In the genomic region with DNA sequence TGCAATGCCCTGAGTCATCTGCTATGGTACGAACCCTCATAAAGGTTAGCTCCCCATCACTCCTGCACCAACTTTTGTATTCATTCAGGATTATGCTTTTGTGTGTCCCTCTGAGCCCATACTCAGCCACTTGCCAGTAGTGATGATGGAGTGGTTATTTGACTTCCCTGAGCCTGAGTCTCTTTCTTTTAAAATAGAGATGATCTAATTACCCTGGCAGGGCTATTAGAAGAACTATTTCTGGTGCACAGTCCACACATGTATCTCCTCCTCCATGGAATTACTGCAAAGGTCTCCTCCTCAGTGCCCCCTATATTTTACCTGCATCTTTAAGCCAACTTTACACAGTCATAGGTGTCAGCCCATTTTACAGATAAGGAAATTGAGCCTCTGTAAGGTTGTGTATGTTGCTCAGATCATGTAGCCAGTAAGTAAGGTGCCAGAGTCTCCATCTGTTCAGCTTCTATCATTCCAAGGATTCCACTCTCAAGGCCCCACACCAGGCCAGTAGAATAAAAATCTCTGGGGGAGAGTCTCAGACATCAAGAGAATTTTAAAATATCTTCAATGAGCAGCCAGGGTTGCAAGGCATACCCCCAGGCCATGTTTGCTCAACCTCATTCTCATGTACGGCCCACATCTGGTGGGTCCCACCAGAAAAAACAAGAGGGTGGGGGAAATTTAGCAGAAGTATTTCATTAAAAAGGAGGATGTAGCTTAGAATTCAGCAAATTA, we compare ENCODE assay signal across 27 cellular contexts.
A peak's percentile ranks its signal among the peaks of the same experiment; 100 is the strongest.
DNase-seq lines count a peak whose midpoint lies in the region; ATAC-seq, FAIRE-seq and TF ChIP-seq lines count a peak whose summit lies in the region.
"Had no signal": no experiment of that assay in that cellular context is flagged by ENCODE, and none has a peak within 500 bp of the region (broad histone marks: within the 10 kb centered on the region; RNA-seq: fewer than 3 reads in every experiment).

No MANE protein-coding gene starts in this region.

- intact Hi-C loops in Right ventricle myocardium inferior (cut with DNase I), result no loop called here
- intact Hi-C loops in naive thymus-derived CD4-positive, alpha-beta T cell (cut with micrococcal nuclease), result no loop called here
- intact Hi-C loops in Calu3 (cut with micrococcal nuclease; ENCODE audit: unreplicated experiment), result no loop called here

- peak; percentile 60 for ATAC-seq in Right ventricle myocardium inferior
- no peak for ATAC-seq in naive thymus-derived CD4-positive, alpha-beta T cell
- ATAC-seq: CD8-positive, alpha-beta T cell; GM12878 had no signal

- POLR2A ChIA-PET in naive thymus-derived CD4-positive, alpha-beta T cell (lab: Charles Lee), result no interaction called here

- peaks cover 0 to 3% of the 10 kb centered on the region in 2 donors for H3K4me1 ChIP-seq in right atrium auricular region
- H3K4me1 ChIP-seq in naive thymus-derived CD4-positive, alpha-beta T cell (ENCODE audit: control insufficient read depth in 2 of 2, insufficient read depth in 2 of 2, low read length in 2 of 2), result no peaks in the 10 kb centered on the region
- H3K4me1 ChIP-seq: Peyer's patch had no signal

- DNase-seq in Right ventricle myocardium inferior (ENCODE audit: missing footprints) (no peak), right atrium auricular region (ENCODE audit: low spot score) (no peak), myocyte (ENCODE audit: low read depth) (peak; percentile 75), pons (ENCODE audit: low spot score) (no peak), chondrocyte (ENCODE audit: low spot score) (no peak), Calu3 (no peak)
- no peak for DNase-seq in naive thymus-derived CD4-positive, alpha-beta T cell
- DNase-seq: ACHN; AML-193; C1 segment of cervical spinal cord; CD8-positive, alpha-beta T cell; DMS53; GM23248; HFFc6; Kasumi-1; NCI-H1694; NCI-H2081; NCI-H2171 treated with DMSO at 0.1 percent for 48 hours; NCI-H524 treated with DMSO at 0.1 percent for 48 hours; NCI-H82; Peyer's patch; SHP77 treated with DMSO at 0.1 percent for 48 hours had no signal

- peaks cover 7% of the 10 kb centered on the region for H3K4me1 Mint-ChIP-seq in chondrocyte (ENCODE audit: low read depth)
- H3K4me1 Mint-ChIP-seq in naive thymus-derived CD4-positive, alpha-beta T cell, result no peaks in the 10 kb centered on the region
- no peaks in the 10 kb centered on the region for H3K4me1 Mint-ChIP-seq in Calu3 (ENCODE audit: low read depth, unreplicated experiment)
- H3K4me1 Mint-ChIP-seq: H9 had no signal

- H3K4me3 Mint-ChIP-seq in chondrocyte (ENCODE audit: unreplicated experiment), result no peak overlapping the region
- H3K4me3 Mint-ChIP-seq in naive thymus-derived CD4-positive, alpha-beta T cell, result no peak overlapping the region
- no peak overlapping the region for H3K4me3 Mint-ChIP-seq in Calu3 (ENCODE audit: low read depth, unreplicated experiment)
- H3K4me3 Mint-ChIP-seq: CD8-positive, alpha-beta T cell; H9; HFFc6 had no signal

- FAIRE-seq in endometrium (lab: Jason Lieb, UNC), result peak; percentile 79
- FAIRE-seq: GM12878 had no signal

- H3K9me3 Mint-ChIP-seq in chondrocyte (ENCODE audit: low read depth), result no peaks in the 10 kb centered on the region
- no peaks in the 10 kb centered on the region for H3K9me3 Mint-ChIP-seq in naive thymus-derived CD4-positive, alpha-beta T cell
- no peaks in the 10 kb centered on the region for H3K9me3 Mint-ChIP-seq in Calu3 (ENCODE audit: low read depth, unreplicated experiment)
- H3K9me3 Mint-ChIP-seq: CD8-positive, alpha-beta T cell; H9 had no signal

- no peaks in the 10 kb centered on the region for H3K9me3 ChIP-seq in right atrium auricular region
- no peaks in the 10 kb centered on the region for H3K9me3 ChIP-seq in naive thymus-derived CD4-positive, alpha-beta T cell (ENCODE audit: control insufficient read depth in 2 of 3, low read length in 3 of 3)
- H3K9me3 ChIP-seq: Peyer's patch had no signal

- H3K27me3 ChIP-seq in right atrium auricular region, result no peaks in the 10 kb centered on the region
- no peaks in the 10 kb centered on the region for H3K27me3 ChIP-seq in naive thymus-derived CD4-positive, alpha-beta T cell (ENCODE audit: control insufficient read depth in 2 of 2, insufficient read depth in 2 of 2, low read length in 2 of 2)
- H3K27me3 ChIP-seq: Peyer's patch had no signal

- H3K36me3 ChIP-seq in right atrium auricular region, result no peaks in the 10 kb centered on the region
- no peaks in the 10 kb centered on the region for H3K36me3 ChIP-seq in naive thymus-derived CD4-positive, alpha-beta T cell (ENCODE audit: control insufficient read depth in 2 of 3, insufficient read depth in 3 of 3, low read length in 3 of 3)
- H3K36me3 ChIP-seq: Peyer's patch had no signal

- H3K27ac ChIP-seq in right atrium auricular region, result no peak overlapping the region
- H3K27ac ChIP-seq in naive thymus-derived CD4-positive, alpha-beta T cell (ENCODE audit: low read depth, low read length), result no peak overlapping the region
- H3K27ac ChIP-seq: 22Rv1, GM23248, Peyer's patch, SK-N-MC had no signal

- TF ChIP-seq CTCF in right atrium auricular region (IDR thresholded peaks at IDR 0.05) (no peak), chondrocyte (IDR thresholded peaks at IDR 0.05) (no peak), Calu3 (IDR thresholded peaks at IDR 0.05; ENCODE audit: unreplicated experiment) (no peak)

- CTCF ChIA-PET in naive thymus-derived CD4-positive, alpha-beta T cell (lab: Charles Lee), result no interaction called here
- CTCF ChIA-PET in Calu3 (lab: Charles Lee), result no interaction called here

- H3K4me3 ChIP-seq in right atrium auricular region, result no peak overlapping the region
- no peak overlapping the region for H3K4me3 ChIP-seq in naive thymus-derived CD4-positive, alpha-beta T cell (ENCODE audit: low read length)
- H3K4me3 ChIP-seq: GM12878, GM23248, Peyer's patch, SK-N-MC had no signal

- H3K27ac Mint-ChIP-seq in chondrocyte (ENCODE audit: unreplicated experiment) (no peak overlapping the region), Calu3 (ENCODE audit: unreplicated experiment) (no peak overlapping the region)
- H3K27ac Mint-ChIP-seq in naive thymus-derived CD4-positive, alpha-beta T cell, result no peak overlapping the region
- H3K27ac Mint-ChIP-seq: CD8-positive, alpha-beta T cell; HFFc6 had no signal

- H3K36me3 Mint-ChIP-seq in chondrocyte (ENCODE audit: low read depth) (no peaks in the 10 kb centered on the region), Calu3 (ENCODE audit: insufficient read depth, unreplicated experiment) (no peaks in the 10 kb centered on the region)
- H3K36me3 Mint-ChIP-seq in naive thymus-derived CD4-positive, alpha-beta T cell, result no peaks in the 10 kb centered on the region
- H3K36me3 Mint-ChIP-seq: CD8-positive, alpha-beta T cell had no signal

- no TSS peak for BruUV-seq in Calu3 (replicated peaks; lab: Mats Ljungman, UMichigan)

- H3K27me3 Mint-ChIP-seq in chondrocyte (ENCODE audit: low read depth), result no peaks in the 10 kb centered on the region
- H3K27me3 Mint-ChIP-seq in naive thymus-derived CD4-positive, alpha-beta T cell, result peaks cover 0 to 3% (median 0%) of the 10 kb centered on the region in 5 donors
- peaks cover 8% of the 10 kb centered on the region for H3K27me3 Mint-ChIP-seq in Calu3 (ENCODE audit: unreplicated experiment)
